Comparison of ENCODE assay signal across 19 cellular contexts in the genomic region with DNA sequence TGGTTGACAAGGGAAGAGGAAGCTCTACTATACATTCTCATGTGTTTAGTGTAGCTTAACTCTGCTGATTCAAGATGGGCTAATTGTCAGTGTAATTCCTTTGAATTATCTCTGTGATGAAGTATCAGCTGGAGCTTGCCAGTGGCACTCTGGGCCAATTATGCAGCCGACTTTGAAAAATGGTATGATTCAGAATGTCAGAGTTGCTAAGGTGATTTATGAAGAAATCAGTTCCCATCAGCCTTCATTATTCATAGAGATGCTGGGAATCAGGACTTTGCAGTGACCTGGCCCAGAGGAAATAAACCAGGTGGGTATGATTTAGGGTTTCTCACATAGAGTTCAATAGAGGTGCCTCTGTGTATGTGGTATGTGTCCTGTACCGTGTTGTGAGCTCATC. TPM values are rescaled to one million over a fixed set of nuclear protein-coding genes. Genes with fewer than 3 reads are reported as not detected.
DNase-seq lines count a peak whose midpoint lies in the region; ATAC-seq and TF ChIP-seq lines count a peak whose summit lies in the region.
"Had no signal": no experiment of that assay in that cellular context is flagged by ENCODE, and none has a peak within 500 bp of the region (broad histone marks: within the 10 kb centered on the region; RNA-seq: fewer than 3 reads in every experiment).

No MANE protein-coding gene starts in this region.

- no peak overlapping the region for H2AFZ ChIP-seq in neural progenitor cell (replicated peaks)
- H2AFZ ChIP-seq: GM23338 had no signal

- intact Hi-C loops in activated CD8-positive, alpha-beta T cell treated with anti-CD3 and anti-CD28 coated beads for 36 hours (cut with micrococcal nuclease) = no loop called here

- ATAC-seq in activated CD8-positive, alpha-beta T cell treated with anti-CD3 and anti-CD28 coated beads for 36 hours = no peak
- no peak for ATAC-seq in activated CD8-positive, alpha-beta T cell treated with anti-CD3 and anti-CD28 coated beads, Interleukin-2, amount 10 ng/mL, durations not matched to agents 7 days and 5 days
- ATAC-seq in SK-N-SH treated with all-trans-retinoic acid at 6 μM for 48 hours = peak; percentile 61
- ATAC-seq in GM19351 (IDR thresholded peaks at IDR 0.05; ENCODE audit: unreplicated experiment) = no peak
- ATAC-seq: GM23338, right lobe of liver had no signal

- CTCF ChIA-PET in activated CD8-positive, alpha-beta T cell treated with anti-CD3 and anti-CD28 coated beads for 36 hours (lab: Charles Lee) = interaction anchor here (0.9 to 1.5 kb wide), 4 partner anchors 9 to 28 kb away, joined by 3 to 6 read pairs (median 4); no protein-coding TSS in a partner anchor
- CTCF ChIA-PET in activated CD8-positive, alpha-beta T cell treated with anti-CD3 and anti-CD28 coated beads, Interleukin-2, amount 10 ng/mL, durations not matched to agents 7 days and 5 days (lab: Charles Lee) = interaction anchor here (1.2 to 3.8 kb wide), 4 partner anchors 12 to 28 kb away, joined by 3 to 20 read pairs (median 6); no protein-coding TSS in a partner anchor

- H3K9me3 Mint-ChIP-seq in activated CD8-positive, alpha-beta T cell treated with anti-CD3 and anti-CD28 coated beads for 36 hours = no peaks in the 10 kb centered on the region
- no peaks in the 10 kb centered on the region for H3K9me3 Mint-ChIP-seq in activated CD8-positive, alpha-beta T cell treated with anti-CD3 and anti-CD28 coated beads, Interleukin-2, amount 10 ng/mL, durations not matched to agents 7 days and 5 days (ENCODE audit: insufficient read depth)
- H3K9me3 Mint-ChIP-seq in neural progenitor cell = peaks cover 7% of the 10 kb centered on the region
- H3K9me3 Mint-ChIP-seq: CD4-positive, alpha-beta memory T cell; GM23338 had no signal

- POLR2A ChIA-PET in activated CD8-positive, alpha-beta T cell treated with anti-CD3 and anti-CD28 coated beads for 36 hours (lab: Charles Lee) = interaction anchor here (1.5 kb wide), 1 partner anchor 23 kb away, joined by 4 read pairs; no protein-coding TSS in a partner anchor
- POLR2A ChIA-PET in activated CD8-positive, alpha-beta T cell treated with anti-CD3 and anti-CD28 coated beads, Interleukin-2, amount 10 ng/mL, durations not matched to agents 7 days and 5 days (lab: Charles Lee) = no interaction called here

- no peak overlapping the region for H3K4me2 ChIP-seq in neural progenitor cell
- H3K4me2 ChIP-seq: GM23338 had no signal

- TF ChIP-seq CTCF in activated CD8-positive, alpha-beta T cell treated with anti-CD3 and anti-CD28 coated beads for 36 hours (IDR thresholded peaks at IDR 0.05) = no peak
- no peak for TF ChIP-seq CTCF in Peyer's patch (IDR thresholded peaks at IDR 0.05)
- no peak for TF ChIP-seq CTCF in neural progenitor cell (IDR thresholded peaks at IDR 0.05)

- TF ChIP-seq POLR2A in Peyer's patch (IDR thresholded peaks at IDR 0.05) = no peak

- H3K4me1 ChIP-seq in Peyer's patch = no peaks in the 10 kb centered on the region
- H3K4me1 ChIP-seq in neural progenitor cell = no peaks in the 10 kb centered on the region
- H3K4me1 ChIP-seq: right lobe of liver had no signal

- no peaks in the 10 kb centered on the region for H3F3A ChIP-seq in neural progenitor cell (ENCODE audit: low read depth)

- H3K36me3 Mint-ChIP-seq in activated CD8-positive, alpha-beta T cell treated with anti-CD3 and anti-CD28 coated beads for 36 hours (ENCODE audit: low read depth) = peaks cover 65% of the 10 kb centered on the region
- peaks cover 68% of the 10 kb centered on the region for H3K36me3 Mint-ChIP-seq in activated CD8-positive, alpha-beta T cell treated with anti-CD3 and anti-CD28 coated beads, Interleukin-2, amount 10 ng/mL, durations not matched to agents 7 days and 5 days (ENCODE audit: low read depth)
- H3K36me3 Mint-ChIP-seq in neural progenitor cell = peaks cover 13% of the 10 kb centered on the region

- H3K36me3 ChIP-seq in Peyer's patch = peaks cover 0 to 17% (median 0%) of the 10 kb centered on the region in 3 donors
- H3K36me3 ChIP-seq in neural progenitor cell = no peaks in the 10 kb centered on the region
- H3K36me3 ChIP-seq: right lobe of liver, tibial nerve had no signal

- no peak for DNase-seq in activated CD8-positive, alpha-beta T cell treated with anti-CD3 and anti-CD28 coated beads for 36 hours
- no peak for DNase-seq in activated CD8-positive, alpha-beta T cell treated with anti-CD3 and anti-CD28 coated beads, Interleukin-2, amount 10 ng/mL, durations not matched to agents 7 days and 5 days
- no peak for DNase-seq in epithelial cell of prostate (ENCODE audit: low read depth, low spot score)
- DNase-seq in Peyer's patch = no peak
- DNase-seq in neural progenitor cell (ENCODE audit: low spot score) = no peak
- DNase-seq: 8988T; activated B cell treated with CpG ODN at 0.5 μM for 24 hours; CD4-positive, alpha-beta memory T cell; NCI-H82; right lobe of liver; stimulated activated CD4-positive, alpha-beta T cell treated with anti-CD3 and anti-CD28 coated beads, Interleukin-4, amount 100 ng/mL, for 1 hour; T-helper 1 cell had no signal

- no peaks in the 10 kb centered on the region for H4K20me1 ChIP-seq in neural progenitor cell (ENCODE audit: low read depth)

- H3K4me3 Mint-ChIP-seq in activated CD8-positive, alpha-beta T cell treated with anti-CD3 and anti-CD28 coated beads for 36 hours = no peak overlapping the region
- no peak overlapping the region for H3K4me3 Mint-ChIP-seq in activated CD8-positive, alpha-beta T cell treated with anti-CD3 and anti-CD28 coated beads, Interleukin-2, amount 10 ng/mL, durations not matched to agents 7 days and 5 days
- no peak overlapping the region for H3K4me3 Mint-ChIP-seq in neural progenitor cell
- H3K4me3 Mint-ChIP-seq: activated B cell treated with CpG ODN at 0.5 μM for 24 hours, GM23338 had no signal

- peak overlapping the region; percentile 53 for H3K27ac Mint-ChIP-seq in activated CD8-positive, alpha-beta T cell treated with anti-CD3 and anti-CD28 coated beads for 36 hours
- H3K27ac Mint-ChIP-seq in activated CD8-positive, alpha-beta T cell treated with anti-CD3 and anti-CD28 coated beads, Interleukin-2, amount 10 ng/mL, durations not matched to agents 7 days and 5 days = no peak overlapping the region
- H3K27ac Mint-ChIP-seq in neural progenitor cell = no peak overlapping the region
- H3K27ac Mint-ChIP-seq: activated B cell treated with CpG ODN at 0.5 μM for 24 hours, GM23338 had no signal

- H3K4me3 ChIP-seq in skin epidermis (no peak overlapping the region), Peyer's patch (no peak overlapping the region), neural progenitor cell (no peak overlapping the region)
- H3K4me3 ChIP-seq: GM23338, right lobe of liver, tibial nerve had no signal

- H3K4me1 Mint-ChIP-seq in activated CD8-positive, alpha-beta T cell treated with anti-CD3 and anti-CD28 coated beads for 36 hours (ENCODE audit: low read depth) = peaks cover 72% of the 10 kb centered on the region
- peaks cover 17% of the 10 kb centered on the region for H3K4me1 Mint-ChIP-seq in activated CD8-positive, alpha-beta T cell treated with anti-CD3 and anti-CD28 coated beads, Interleukin-2, amount 10 ng/mL, durations not matched to agents 7 days and 5 days (ENCODE audit: low read depth)
- H3K4me1 Mint-ChIP-seq in neural progenitor cell = no peaks in the 10 kb centered on the region

- no peaks in the 10 kb centered on the region for H3K27me3 Mint-ChIP-seq in activated CD8-positive, alpha-beta T cell treated with anti-CD3 and anti-CD28 coated beads for 36 hours
- no peaks in the 10 kb centered on the region for H3K27me3 Mint-ChIP-seq in activated CD8-positive, alpha-beta T cell treated with anti-CD3 and anti-CD28 coated beads, Interleukin-2, amount 10 ng/mL, durations not matched to agents 7 days and 5 days (ENCODE audit: low read depth)
- H3K27me3 Mint-ChIP-seq in neural progenitor cell (ENCODE audit: insufficient read depth, low read depth) = no peaks in the 10 kb centered on the region
- H3K27me3 Mint-ChIP-seq: activated B cell treated with CpG ODN at 0.5 μM for 24 hours; CD4-positive, alpha-beta memory T cell had no signal

- H3K9ac ChIP-seq in neural progenitor cell = no peak overlapping the region

- H3K27me3 ChIP-seq in Peyer's patch = no peaks in the 10 kb centered on the region
- no peaks in the 10 kb centered on the region for H3K27me3 ChIP-seq in neural progenitor cell
- H3K27me3 ChIP-seq: right lobe of liver, tibial nerve had no signal

- H3K27ac ChIP-seq in epithelial cell of prostate = peak overlapping the region; percentile 97
- peak overlapping the region in 13 of 21 experiments; percentile 3 to 66 (median 46) for H3K27ac ChIP-seq in skin epidermis
- no peak overlapping the region for H3K27ac ChIP-seq in Peyer's patch
- H3K27ac ChIP-seq in neural progenitor cell = no peak overlapping the region
- H3K27ac ChIP-seq: right lobe of liver, tibial nerve had no signal

- no peaks in the 10 kb centered on the region for H3K9me3 ChIP-seq in Peyer's patch
- H3K9me3 ChIP-seq in neural progenitor cell (ENCODE audit: low read depth) = no peaks in the 10 kb centered on the region
- H3K9me3 ChIP-seq: right lobe of liver, tibial nerve had no signal

- H3K79me2 ChIP-seq in neural progenitor cell (ENCODE audit: low read depth) = no peaks in the 10 kb centered on the region

TF ChIP-seq in SK-N-SH treated with all-trans-retinoic acid at 6 μM for 48 hours, 23 proteins besides CTCF, POLR2A, EP300 and RAD21 (continues in another document):
- TF ChIP-seq ISL1 (CRISPR knock-in tag; IDR thresholded peaks at IDR 0.05) = peak; percentile 94

RNA-seq across cellular contexts. Expression of gene KCNS1, which starts 33.4 kb away (rescaled TPM):
- total RNA-seq in activated CD8-positive, alpha-beta T cell treated with anti-CD3 and anti-CD28 coated beads for 36 hours = under 1 TPM; 0.38 to 0.54 TPM
- under 1 TPM; 0.05 to 0.11 TPM for total RNA-seq in activated CD8-positive, alpha-beta T cell treated with anti-CD3 and anti-CD28 coated beads, Interleukin-2, amount 10 ng/mL, durations not matched to agents 7 days and 5 days
- total RNA-seq in Peyer's patch (under 1 TPM in 1 of 4 donors, not detected in 3; 0.27 TPM), neural progenitor cell (ENCODE audit: low replicate concordance) (0.03 TPM in 1 of 2 replicates, not detected in the other)
- total RNA-seq: activated B cell treated with CpG ODN at 0.5 μM for 24 hours, Daoy, HT1080 had no signal

RNA-seq across cellular contexts. Expression of gene WFDC5, which starts 47.4 kb away (rescaled TPM):
- total RNA-seq in activated CD8-positive, alpha-beta T cell treated with anti-CD3 and anti-CD28 coated beads for 36 hours = not detected
- total RNA-seq in activated CD8-positive, alpha-beta T cell treated with anti-CD3 and anti-CD28 coated beads, Interleukin-2, amount 10 ng/mL, durations not matched to agents 7 days and 5 days = not detected
- not detected for total RNA-seq in Peyer's patch
- total RNA-seq in neural progenitor cell (ENCODE audit: low replicate concordance) = not detected in 2 replicates
- total RNA-seq: activated B cell treated with CpG ODN at 0.5 μM for 24 hours; CD4-positive, alpha-beta memory T cell; Daoy; GM23338; HT1080; right lobe of liver; tibial nerve had no signal

RNA-seq across cellular contexts. Expression of gene WFDC12, which starts 56.7 kb away (rescaled TPM):
- total RNA-seq in activated CD8-positive, alpha-beta T cell treated with anti-CD3 and anti-CD28 coated beads for 36 hours = not detected
- total RNA-seq in activated CD8-positive, alpha-beta T cell treated with anti-CD3 and anti-CD28 coated beads, Interleukin-2, amount 10 ng/mL, durations not matched to agents 7 days and 5 days = not detected
- total RNA-seq in Peyer's patch (not detected), neural progenitor cell (ENCODE audit: low replicate concordance) (not detected in 2 replicates)
- total RNA-seq: activated B cell treated with CpG ODN at 0.5 μM for 24 hours; CD4-positive, alpha-beta memory T cell; Daoy; GM23338; HT1080; right lobe of liver; tibial nerve had no signal

Comparison
In these comparisons a context has a peak if more than half of its experiments do, and no peak if none do; other contexts are left out.
1. H3K27ac ChIP-seq: peak in epithelial cell of prostate (single experiment) and skin epidermis (13 of 21); none in Peyer's patch (0 of 4) and neural progenitor cell (single experiment).